In genomic region chr5:142981886-142982820, GRCh38 we compare ENCODE assay signal across 8 cellular contexts.
DNase-seq lines count a peak whose midpoint lies in the region; ATAC-seq and TF ChIP-seq lines count a peak whose summit lies in the region.

No MANE protein-coding gene starts in this region.

- peaks cover 28 to 77% of the 10 kb centered on the region in 2 donors for H3K4me1 ChIP-seq in left lung

- H3K9me3 Mint-ChIP-seq in chondrocyte (ENCODE audit: low read depth), result peaks cover 4% of the 10 kb centered on the region

- H3K4me3 ChIP-seq in left lung, result no peak overlapping the region

- H3K27me3 Mint-ChIP-seq in chondrocyte (ENCODE audit: low read depth), result no peaks in the 10 kb centered on the region

- peak overlapping the region; percentile 72 to 77 for H3K27ac ChIP-seq in left lung

- peak; percentile 36 for DNase-seq in DMS153 treated with DMSO at 0.1 percent for 48 hours (lab: John Stamatoyannopoulos, UW; ENCODE audit: unreplicated experiment)
- DNase-seq in NCI-H510A treated with DMSO at 0.1 percent for 48 hours (lab: John Stamatoyannopoulos, UW), result peak; percentile 46
- no peak for DNase-seq in chondrocyte (ENCODE audit: low spot score)
- DNase-seq in left lung, result peak in 1 of 2 donors; percentile 82
- peak; percentile 82 for DNase-seq in superior temporal gyrus (ENCODE audit: extremely low spot score)
- no peak for DNase-seq in cortex of kidney (lab: John Stamatoyannopoulos, UW)
- no peak for DNase-seq in GM20000 (ENCODE audit: low spot score)

- intact Hi-C loops in left lung (cut with DNase I), result no loop called here

- no peaks in the 10 kb centered on the region for H3K27me3 ChIP-seq in left lung

- peak overlapping the region; percentile 80 for H3K27ac Mint-ChIP-seq in chondrocyte (ENCODE audit: unreplicated experiment)

- no peak for TF ChIP-seq CTCF in chondrocyte (IDR thresholded peaks at IDR 0.05)
- no peak for TF ChIP-seq CTCF in left lung (IDR thresholded peaks at IDR 0.05)
- no peak for TF ChIP-seq CTCF in GM20000 (IDR thresholded peaks at IDR 0.05; ENCODE audit: extremely low read depth, missing control alignments)

- peaks cover 4% of the 10 kb centered on the region for H3K36me3 Mint-ChIP-seq in chondrocyte (ENCODE audit: low read depth)

- H3K36me3 ChIP-seq in left lung, result no peaks in the 10 kb centered on the region

- peak; percentile 91 for ATAC-seq in left lung
- no peak for ATAC-seq in HG03378 (IDR thresholded peaks at IDR 0.05; ENCODE audit: unreplicated experiment)

- H3K4me1 Mint-ChIP-seq in chondrocyte (ENCODE audit: low read depth), result peaks cover 43% of the 10 kb centered on the region

- no peaks in the 10 kb centered on the region for H3K9me3 ChIP-seq in left lung

- H3K4me3 Mint-ChIP-seq in chondrocyte (ENCODE audit: unreplicated experiment), result no peak overlapping the region

Comparison
In these comparisons a context has a peak if more than half of its experiments do, and no peak if none do; other contexts are left out.
1. DNase-seq: peak in DMS153 treated with DMSO at 0.1 percent for 48 hours (single experiment), NCI-H510A treated with DMSO at 0.1 percent for 48 hours (single experiment) and superior temporal gyrus (single experiment); none in chondrocyte (single experiment), cortex of kidney (single experiment) and GM20000 (single experiment).